8 cellular contexts compared by ENCODE assay signal in genomic region chr1:144490394-144490793, GRCh38. TPM values are rescaled to one million over a fixed set of nuclear protein-coding genes. Genes with fewer than 3 reads are reported as not detected.
DNase-seq lines count a peak whose midpoint lies in the region; ATAC-seq, FAIRE-seq and TF ChIP-seq lines count a peak whose summit lies in the region.
"Not testable (repeated sequence)": the region's sequence is repeated elsewhere in the genome, so short reads cannot be mapped to it uniquely, and the experiment has no call there.

No MANE protein-coding gene starts in this region.

- H3K79me2 ChIP-seq in trophoblast cell (ENCODE audit: control insufficient read depth, insufficient read depth, low read length, poor library complexity) = not testable (repeated sequence)

- DNase-seq in CD4-positive, alpha-beta memory T cell = peak in 4 of 5 donors; percentile 25 to 32 (median 29)
- DNase-seq in NB4 (ENCODE audit: low read depth) (peak; percentile 0), bronchial epithelial cell (ENCODE audit: low read depth) (peak; percentile 6), trophoblast cell (peak; percentile 0 to 37)
- peak; percentile 9 to 11 for DNase-seq in activated CD4-positive, alpha-beta T cell treated with anti-CD3 and anti-CD28 coated beads, Interleukin-2, amount 50 U/mL, for 4 hours
- DNase-seq in activated effector memory CD4-positive, alpha-beta T cell treated with Interleukin-2 at 50 U/mL for 16 hours = peak; percentile 23
- DNase-seq in iPS DF 6.9 (ENCODE audit: low read depth, low spot score) = not testable (repeated sequence)
- peak; percentile 4 for DNase-seq in stimulated activated naive CD8-positive, alpha-beta T cell treated with anti-CD3 and anti-CD28 coated beads, Interleukin-15, Interleukin-2, amounts not matched to agents 100 U/mL and 50 U/mL, for 24 hours

- CTCF ChIA-PET in CD4-positive, alpha-beta memory T cell (lab: Charles Lee; ENCODE audit: partially characterized antibody) = not testable (repeated sequence)

- peak overlapping the region in 2 of 7 donors; percentile 73 to 75 for H3K27ac Mint-ChIP-seq in CD4-positive, alpha-beta memory T cell

- H3K4me1 Mint-ChIP-seq in CD4-positive, alpha-beta memory T cell = not testable (repeated sequence)

- not testable (repeated sequence) for H3K4me1 ChIP-seq in CD4-positive, alpha-beta memory T cell (ENCODE audit: insufficient read depth, low read length); iPS DF 6.9 (ENCODE audit: control insufficient read depth, insufficient read depth, low read length); trophoblast cell (ENCODE audit: control insufficient read depth in 1 of 2, insufficient read depth in 2 of 2, low read length in 2 of 2)

- not testable (repeated sequence) for H3K14ac ChIP-seq in trophoblast cell (ENCODE audit: low read length)

- peak overlapping the region; percentile 56 for H3K4me2 ChIP-seq in trophoblast cell (ENCODE audit: low read length)

- not testable (repeated sequence) for H3K9ac ChIP-seq in trophoblast cell (ENCODE audit: low read length)

- not testable (repeated sequence) for H4K91ac ChIP-seq in trophoblast cell (ENCODE audit: low read depth, low read length)

- H3K79me1 ChIP-seq in trophoblast cell (ENCODE audit: low read length) = not testable (repeated sequence)

- peak overlapping the region; percentile 60 to 81 (median 74) for H3K4me3 Mint-ChIP-seq in CD4-positive, alpha-beta memory T cell

- H3K36me3 Mint-ChIP-seq in CD4-positive, alpha-beta memory T cell = not testable (repeated sequence)

- TF ChIP-seq POLR2A in NB4 (IDR thresholded peaks at IDR 0.05; ENCODE audit: extremely low read depth, insufficient read length) = not testable (repeated sequence)

- H4K12ac ChIP-seq in trophoblast cell (ENCODE audit: low read depth, low read length) = not testable (repeated sequence)

- not testable (repeated sequence) for FAIRE-seq in bronchial epithelial cell (lab: Jason Lieb, UNC)

- intact Hi-C loops in CD4-positive, alpha-beta memory T cell (cut with micrococcal nuclease) = not testable (repeated sequence)

- H3K27ac ChIP-seq in CD4-positive, alpha-beta memory T cell (ENCODE audit: low read depth, low read length); iPS DF 6.9 (ENCODE audit: low read length); trophoblast cell (ENCODE audit: low read depth, low read length): not testable (repeated sequence)

- TF ChIP-seq CTCF in NB4 (IDR thresholded peaks at IDR 0.05; ENCODE audit: low read depth, low read length); bronchial epithelial cell (IDR thresholded peaks at IDR 0.05; ENCODE audit: insufficient read depth, low read length, severe bottlenecking): not testable (repeated sequence)

- H2BK12ac ChIP-seq in trophoblast cell (ENCODE audit: low read length) = not testable (repeated sequence)

- not testable (repeated sequence) for H4K8ac ChIP-seq in trophoblast cell (ENCODE audit: low read depth, low read length)

- not testable (repeated sequence) for ATAC-seq in stimulated activated naive CD8-positive, alpha-beta T cell treated with anti-CD3 and anti-CD28 coated beads, Interleukin-15, Interleukin-2, amounts not matched to agents 100 U/mL and 50 U/mL, for 24 hours

- not testable (repeated sequence) for H3K27me3 Mint-ChIP-seq in CD4-positive, alpha-beta memory T cell

- H3K36me3 ChIP-seq in CD4-positive, alpha-beta memory T cell (ENCODE audit: insufficient read depth, low read length); bronchial epithelial cell (ENCODE audit: control insufficient read depth, insufficient read depth, low read length); iPS DF 6.9 (ENCODE audit: control insufficient read depth, insufficient read depth, low read length); trophoblast cell (ENCODE audit: control insufficient read depth in 1 of 2, insufficient read depth in 2 of 2, low read length in 2 of 2): not testable (repeated sequence)

- not testable (repeated sequence) for H3K4ac ChIP-seq in trophoblast cell (ENCODE audit: low read depth, low read length)

- H3K9me3 Mint-ChIP-seq in CD4-positive, alpha-beta memory T cell = not testable (repeated sequence)

- H2BK5ac ChIP-seq in trophoblast cell (ENCODE audit: low read depth, low read length, poor library complexity) = not testable (repeated sequence)

- H3K23ac ChIP-seq in trophoblast cell (ENCODE audit: low read length) = not testable (repeated sequence)

- not testable (repeated sequence) for H3K18ac ChIP-seq in trophoblast cell (ENCODE audit: low read length)

- H3K27me3 ChIP-seq in CD4-positive, alpha-beta memory T cell (ENCODE audit: insufficient read depth, low read length); bronchial epithelial cell (ENCODE audit: control insufficient read depth, insufficient read depth, low read length); iPS DF 6.9 (ENCODE audit: control insufficient read depth, insufficient read depth, low read length); trophoblast cell (ENCODE audit: insufficient read depth, low read length): not testable (repeated sequence)

- WGBS in iPS DF 6.9 (ENCODE audit: insufficient coverage, insufficient read length) = no CpG with 5 or more reads among the region's 18 CpGs
- WGBS in trophoblast cell (ENCODE audit: extremely low coverage, insufficient coverage, insufficient read length) = no CpG with 5 or more reads among the region's 18 CpGs

- H3K4me3 ChIP-seq in CD4-positive, alpha-beta memory T cell (ENCODE audit: low read length in 2 of 2); NB4 (ENCODE audit: low read depth, low read length); bronchial epithelial cell (ENCODE audit: low read depth, low read length); trophoblast cell (ENCODE audit: low read depth, low read length): not testable (repeated sequence)
- H3K4me3 ChIP-seq in iPS DF 6.9 (ENCODE audit: low read length) = peak overlapping the region; percentile 46

- not testable (repeated sequence) for H2AFZ ChIP-seq in trophoblast cell (ENCODE audit: insufficient read depth, low read length, poor library complexity)

- H2BK120ac ChIP-seq in trophoblast cell (ENCODE audit: insufficient read depth, low read length, poor library complexity) = not testable (repeated sequence)

- POLR2A ChIA-PET in CD4-positive, alpha-beta memory T cell (lab: Charles Lee; ENCODE audit: partially characterized antibody) = not testable (repeated sequence)

- H3K9me3 ChIP-seq in CD4-positive, alpha-beta memory T cell (ENCODE audit: control insufficient read depth in 1 of 2, low read length in 2 of 2); iPS DF 6.9 (ENCODE audit: control insufficient read depth, insufficient read depth, low read length); trophoblast cell (ENCODE audit: insufficient read depth, low read depth, low read length): not testable (repeated sequence)

- H2AK5ac ChIP-seq in trophoblast cell (ENCODE audit: low read length) = not testable (repeated sequence)

RNA-seq across cellular contexts. Expression of gene NBPF15, which starts 28.9 kb away (rescaled TPM):
- 100 to 1,000 TPM; 169 to 184 TPM for total RNA-seq in CD4-positive, alpha-beta memory T cell
- polyA plus RNA-seq in CD4-positive, alpha-beta memory T cell = 10 to 100 TPM; 12.9 to 30.8 TPM
- 29.0 and 29.7 TPM in 2 replicates for total RNA-seq in bronchial epithelial cell
- polyA plus RNA-seq in trophoblast cell (2013) = 15.6 and 16.9 TPM in 2 replicates
